7 cellular contexts compared by ENCODE assay signal in the genomic region with DNA sequence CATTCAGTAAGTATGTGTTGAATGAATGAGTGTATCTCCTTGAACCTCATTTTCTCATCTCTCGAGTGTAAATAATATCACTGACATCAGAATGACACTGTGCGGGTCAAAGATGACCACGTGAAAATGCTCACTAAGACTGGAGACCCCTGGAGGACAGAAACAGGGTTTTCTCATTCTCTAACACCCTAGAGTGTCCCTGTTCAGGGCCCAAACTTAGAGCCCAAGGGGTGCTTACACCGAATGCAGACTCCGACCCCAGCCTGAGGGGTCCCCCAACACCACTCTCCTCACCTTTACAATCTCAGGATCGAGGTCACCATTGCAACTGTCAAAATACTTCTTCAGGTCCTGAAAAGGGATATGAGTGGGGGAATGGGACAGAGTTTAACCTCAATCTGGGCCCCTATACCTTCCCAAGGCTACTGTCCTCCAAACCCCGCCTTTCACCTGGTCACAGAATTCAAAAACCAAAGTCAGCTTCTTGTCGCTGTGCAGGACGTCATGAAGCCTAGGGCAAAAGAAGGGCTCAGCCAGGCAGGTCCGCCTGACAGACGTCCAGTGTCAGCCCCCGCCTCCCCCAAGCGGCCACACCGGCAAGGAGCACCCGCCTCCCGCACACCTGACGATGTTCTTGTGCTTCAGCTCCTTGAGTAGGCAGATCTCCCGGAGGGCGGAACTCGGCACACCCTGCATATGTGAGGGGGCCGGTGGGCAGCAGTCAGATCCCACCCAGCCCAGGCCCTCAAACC. TPM values are rescaled to one million over a fixed set of nuclear protein-coding genes. Genes with fewer than 3 reads are reported as not detected.
DNase-seq lines count a peak whose midpoint lies in the region; ATAC-seq, FAIRE-seq and TF ChIP-seq lines count a peak whose summit lies in the region.
"Had no signal": no experiment of that assay in that cellular context is flagged by ENCODE, and none has a peak within 500 bp of the region (broad histone marks: within the 10 kb centered on the region; RNA-seq: fewer than 3 reads in every experiment).

No MANE protein-coding gene starts in this region.

- TF ChIP-seq EP300 in ovary (IDR thresholded peaks at IDR 0.05), result no peak

- TF ChIP-seq CTCF in LNCaP clone FGC (IDR thresholded peaks at IDR 0.05; ENCODE audit: control insufficient read depth, extremely low read depth, insufficient read depth) (no peak), cardiac fibroblast (IDR thresholded peaks at IDR 0.05; ENCODE audit: low read depth, low read length) (no peak), ovary (IDR thresholded peaks at IDR 0.05) (no peak)

- no peaks in the 10 kb centered on the region for H3K36me3 ChIP-seq in ovary

- DNase-seq in LNCaP clone FGC (ENCODE audit: low read depth), result no peak
- no peak for DNase-seq in cardiac fibroblast (ENCODE audit: low read depth in 2 of 2)
- peak in 4 of 5 donors; percentile 30 to 61 (median 60) for DNase-seq in ovary
- DNase-seq in NCI-H1436 treated with DMSO at 0.1 percent for 48 hours (lab: John Stamatoyannopoulos, UW), result no peak
- DNase-seq in HTR-8/SVneo (ENCODE audit: insufficient read length, low spot score), result no peak

- no peak for FAIRE-seq in HTR-8/SVneo (lab: Jason Lieb, UNC)

- H3K27me3 ChIP-seq in ovary, result no peaks in the 10 kb centered on the region
- H3K27me3 ChIP-seq: gastroesophageal sphincter had no signal

- no peak overlapping the region for H3K27ac ChIP-seq in ovary

- peak overlapping the region; percentile 90 for H3K4me3 ChIP-seq in LNCaP clone FGC (ENCODE audit: low read depth, low read length)
- peak overlapping the region; percentile 69 to 73 for H3K4me3 ChIP-seq in cardiac fibroblast (replicated peaks in 1 of 2; ENCODE audit: low read depth in 2 of 2, low read length in 2 of 2)
- H3K4me3 ChIP-seq in ovary, result no peak overlapping the region

- 56 to 60% (median 57%) methylated on average over 21 of the region's 21 CpGs for WGBS in ovary, 3 donors

- intact Hi-C loops in ovary (cut with DNase I), result no loop called here

- no peaks in the 10 kb centered on the region for H3K9me3 ChIP-seq in ovary
- H3K9me3 ChIP-seq: gastroesophageal sphincter had no signal

- no peak for ATAC-seq in GM21737 (IDR thresholded peaks at IDR 0.05; ENCODE audit: unreplicated experiment)
- ATAC-seq: gastroesophageal sphincter had no signal

- H3K4me1 ChIP-seq in ovary (ENCODE audit: insufficient read depth), result peaks cover 14% of the 10 kb centered on the region

- no peak for TF ChIP-seq POLR2A in ovary (IDR thresholded peaks at IDR 0.05)

RNA-seq across cellular contexts. Expression of a gene that starts 1.2 kb away (rescaled TPM):
- total RNA-seq in ovary, result 1 to 10 TPM; 2.7 to 5.9 (median 4.1) TPM
- 1 to 10 TPM; 3.8 to 9.4 TPM for polyA plus RNA-seq in ovary

RNA-seq across cellular contexts. Expression of a gene that starts 2.9 kb away (rescaled TPM):
- total RNA-seq in ovary, result 100 to 1,000 TPM in 4 of 7 donors, 10 to 100 TPM in 3; 55.6 to 127 (median 108) TPM
- polyA plus RNA-seq in ovary, result 10 to 100 TPM; 10.5 to 53.2 TPM

RNA-seq across cellular contexts. Expression of a gene that starts 8.1 kb away (rescaled TPM):
- total RNA-seq in ovary, result 1 to 10 TPM; 2.5 to 9.4 (median 4.5) TPM
- polyA plus RNA-seq in ovary, result 1 to 10 TPM; 1.0 to 2.9 TPM

RNA-seq across cellular contexts. Expression of a gene that starts 24.1 kb away (rescaled TPM):
- 10 to 100 TPM; 58.0 to 93.3 (median 75.8) TPM for total RNA-seq in ovary
- 10 to 100 TPM in 1 of 2 donors, 1 to 10 TPM in 1; 5.4 to 95.2 TPM for polyA plus RNA-seq in ovary

RNA-seq across cellular contexts. Expression of a gene that starts 26.8 kb away (rescaled TPM):
- 10 to 100 TPM; 19.0 to 40.3 (median 33.8) TPM for total RNA-seq in ovary
- 10 to 100 TPM in 1 of 2 donors, 1 to 10 TPM in 1; 1.9 to 28.8 TPM for polyA plus RNA-seq in ovary

Comparison
In these comparisons a context has a peak if more than half of its experiments do, and no peak if none do; other contexts are left out.
1. DNase-seq: peak in ovary (4 of 5); none in LNCaP clone FGC (single experiment), cardiac fibroblast (0 of 2), NCI-H1436 treated with DMSO at 0.1 percent for 48 hours (single experiment) and HTR-8/SVneo (single experiment).